Comparison of ENCODE assay signal across 1 cellular context in the genomic region with DNA sequence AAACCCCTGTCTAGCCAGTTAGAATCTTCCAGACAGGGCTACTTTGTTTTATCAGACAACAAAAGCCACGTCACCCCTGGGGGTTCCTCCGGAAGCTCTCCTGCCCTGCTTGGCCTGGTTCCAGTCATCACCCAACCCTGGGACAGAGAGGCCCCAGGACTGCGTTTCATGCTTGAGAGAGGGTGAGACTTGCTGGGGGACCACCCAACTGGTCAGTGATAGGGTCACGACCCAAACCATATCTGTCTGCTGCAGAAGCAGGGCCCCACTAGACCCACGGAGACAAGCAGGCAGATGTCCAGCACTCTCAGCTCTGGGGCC.
TF ChIP-seq lines count a peak whose summit lies in the region.

No MANE protein-coding gene starts in this region.

TF ChIP-seq in GM12878, 131 proteins besides CTCF, POLR2A, EP300 and RAD21 (continued from another document):
- TF ChIP-seq MLLT1 (IDR thresholded peaks at IDR 0.05) (no peak), NR2F1 (conservative IDR thresholded peaks at IDR 0.05) (no peak; the same call in 1 of the 2 replicates), NBN (IDR thresholded peaks at IDR 0.05) (no peak; the same call in 1 of the 2 replicates), MEF2B (IDR thresholded peaks at IDR 0.05; ENCODE audit: partially characterized antibody, poor library complexity, severe bottlenecking) (no peak), CEBPB (IDR thresholded peaks at IDR 0.05; ENCODE audit: borderline replicate concordance in 1 of 2, low read depth in 2 of 2, low read length in 2 of 2) (no peak), ZSCAN29 (IDR thresholded peaks at IDR 0.05) (no peak), SIN3A (IDR thresholded peaks at IDR 0.05; ENCODE audit: low read depth, low read length) (peak; percentile 19; the same call in 1 of the 2 replicates), GATAD2B (conservative IDR thresholded peaks at IDR 0.05; ENCODE audit: low read depth) (no peak), PAX8 (IDR thresholded peaks at IDR 0.05) (no peak), BCLAF1 (IDR thresholded peaks at IDR 0.05) (no peak), HCFC1 (IDR thresholded peaks at IDR 0.05; ENCODE audit: low read length) (no peak), TBL1XR1 (IDR thresholded peaks at IDR 0.05; ENCODE audit: low read depth, low read length) (no peak), ELK1 (IDR thresholded peaks at IDR 0.05; ENCODE audit: low read depth, low read length) (peak; percentile 39; the same call in 1 of the 2 replicates), NFXL1 (IDR thresholded peaks at IDR 0.05; ENCODE audit: borderline replicate concordance) (no peak), POLR2AphosphoS5 (IDR thresholded peaks at IDR 0.05; ENCODE audit: low read length) (peak; percentile 58; the same call in 1 of the 2 replicates), HDAC2 (IDR thresholded peaks at IDR 0.05) (no peak), DPF2 (IDR thresholded peaks at IDR 0.05) (no peak), STAT1 (conservative IDR thresholded peaks at IDR 0.05) (no peak), BRCA1 (IDR thresholded peaks at IDR 0.05; ENCODE audit: low read depth, low read length) (no peak), ZNF24 (IDR thresholded peaks at IDR 0.05) (no peak), LARP7 (IDR thresholded peaks at IDR 0.05) (no peak), NR2C1 (IDR thresholded peaks at IDR 0.05) (no peak), TARDBP (IDR thresholded peaks at IDR 0.05; ENCODE audit: borderline replicate concordance) (no peak), CREB1 (IDR thresholded peaks at IDR 0.05; ENCODE audit: low read depth) (peak; percentile 57)
- TF ChIP-seq, protein P1, sequence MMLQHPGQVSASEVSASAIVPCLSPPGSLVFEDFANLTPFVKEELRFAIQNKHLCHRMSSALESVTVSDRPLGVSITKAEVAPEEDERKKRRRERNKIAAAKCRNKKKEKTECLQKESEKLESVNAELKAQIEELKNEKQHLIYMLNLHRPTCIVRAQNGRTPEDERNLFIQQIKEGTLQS (IDR thresholded peaks at IDR 0.05; ENCODE audit: borderline replicate concordance, extremely low read depth, low read depth, low read length): no peak
- TF ChIP-seq, protein P2, sequence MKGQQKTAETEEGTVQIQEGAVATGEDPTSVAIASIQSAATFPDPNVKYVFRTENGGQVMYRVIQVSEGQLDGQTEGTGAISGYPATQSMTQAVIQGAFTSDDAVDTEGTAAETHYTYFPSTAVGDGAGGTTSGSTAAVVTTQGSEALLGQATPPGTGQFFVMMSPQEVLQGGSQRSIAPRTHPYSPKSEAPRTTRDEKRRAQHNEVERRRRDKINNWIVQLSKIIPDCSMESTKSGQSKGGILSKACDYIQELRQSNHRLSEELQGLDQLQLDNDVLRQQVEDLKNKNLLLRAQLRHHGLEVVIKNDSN (IDR thresholded peaks at IDR 0.05; ENCODE audit: borderline replicate concordance, extremely low read length, insufficient read depth, low read depth, low read length): no peak
- TF ChIP-seq, protein P3, sequence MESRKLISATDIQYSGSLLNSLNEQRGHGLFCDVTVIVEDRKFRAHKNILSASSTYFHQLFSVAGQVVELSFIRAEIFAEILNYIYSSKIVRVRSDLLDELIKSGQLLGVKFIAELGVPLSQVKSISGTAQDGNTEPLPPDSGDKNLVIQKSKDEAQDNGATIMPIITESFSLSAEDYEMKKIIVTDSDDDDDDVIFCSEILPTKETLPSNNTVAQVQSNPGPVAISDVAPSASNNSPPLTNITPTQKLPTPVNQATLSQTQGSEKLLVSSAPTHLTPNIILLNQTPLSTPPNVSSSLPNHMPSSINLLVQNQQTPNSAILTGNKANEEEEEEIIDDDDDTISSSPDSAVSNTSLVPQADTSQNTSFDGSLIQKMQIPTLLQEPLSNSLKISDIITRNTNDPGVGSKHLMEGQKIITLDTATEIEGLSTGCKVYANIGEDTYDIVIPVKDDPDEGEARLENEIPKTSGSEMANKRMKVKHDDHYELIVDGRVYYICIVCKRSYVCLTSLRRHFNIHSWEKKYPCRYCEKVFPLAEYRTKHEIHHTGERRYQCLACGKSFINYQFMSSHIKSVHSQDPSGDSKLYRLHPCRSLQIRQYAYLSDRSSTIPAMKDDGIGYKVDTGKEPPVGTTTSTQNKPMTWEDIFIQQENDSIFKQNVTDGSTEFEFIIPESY (IDR thresholded peaks at IDR 0.05): no peak
- TF ChIP-seq, protein P4, sequence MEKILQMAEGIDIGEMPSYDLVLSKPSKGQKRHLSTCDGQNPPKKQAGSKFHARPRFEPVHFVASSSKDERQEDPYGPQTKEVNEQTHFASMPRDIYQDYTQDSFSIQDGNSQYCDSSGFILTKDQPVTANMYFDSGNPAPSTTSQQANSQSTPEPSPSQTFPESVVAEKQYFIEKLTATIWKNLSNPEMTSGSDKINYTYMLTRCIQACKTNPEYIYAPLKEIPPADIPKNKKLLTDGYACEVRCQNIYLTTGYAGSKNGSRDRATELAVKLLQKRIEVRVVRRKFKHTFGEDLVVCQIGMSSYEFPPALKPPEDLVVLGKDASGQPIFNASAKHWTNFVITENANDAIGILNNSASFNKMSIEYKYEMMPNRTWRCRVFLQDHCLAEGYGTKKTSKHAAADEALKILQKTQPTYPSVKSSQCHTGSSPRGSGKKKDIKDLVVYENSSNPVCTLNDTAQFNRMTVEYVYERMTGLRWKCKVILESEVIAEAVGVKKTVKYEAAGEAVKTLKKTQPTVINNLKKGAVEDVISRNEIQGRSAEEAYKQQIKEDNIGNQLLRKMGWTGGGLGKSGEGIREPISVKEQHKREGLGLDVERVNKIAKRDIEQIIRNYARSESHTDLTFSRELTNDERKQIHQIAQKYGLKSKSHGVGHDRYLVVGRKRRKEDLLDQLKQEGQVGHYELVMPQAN (conservative IDR thresholded peaks at IDR 0.05): no peak
TF ChIP-seq in GM12878: peak in this region for 11.
